23 cellular contexts compared by ENCODE assay signal in the genomic region with DNA sequence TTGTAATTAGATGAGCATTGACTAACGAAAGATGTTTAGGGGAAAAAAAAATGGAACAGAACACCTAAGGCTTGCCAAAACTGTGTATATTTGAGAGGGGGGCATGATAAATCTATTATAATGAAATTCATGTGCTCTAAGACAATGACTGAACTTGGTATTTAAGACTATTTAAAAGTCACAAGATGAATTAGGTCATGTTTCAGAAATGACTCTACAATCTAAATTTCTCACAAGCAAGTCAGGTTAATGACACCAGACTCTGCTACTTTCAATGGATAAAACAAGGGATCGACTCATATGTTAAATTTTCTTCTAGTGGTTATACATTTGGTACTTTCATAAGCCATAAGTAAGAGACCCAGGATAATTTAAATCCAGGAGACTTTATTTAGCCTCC.
A peak's percentile ranks its signal among the peaks of the same experiment; 100 is the strongest.
DNase-seq lines count a peak whose midpoint lies in the region; ATAC-seq and TF ChIP-seq lines count a peak whose summit lies in the region.
"Had no signal": no experiment of that assay in that cellular context is flagged by ENCODE, and none has a peak within 500 bp of the region (broad histone marks: within the 10 kb centered on the region; RNA-seq: fewer than 3 reads in every experiment).

No MANE protein-coding gene starts in this region.

- no peak for TF ChIP-seq POLR2A in suprapubic skin (IDR thresholded peaks at IDR 0.05)

- DNase-seq in GM13977 (ENCODE audit: low spot score) (peak; percentile 42), mesenchymal stem cell (no peak), suprapubic skin (ENCODE audit: low spot score in 2 of 2) (no peak), RPMI8226 (no peak), OCI-LY7 (ENCODE audit: low spot score) (no peak)
- DNase-seq: CD4-positive, alpha-beta T cell; COR-L47; DMS 273 treated with DMSO at 0.1 percent for 48 hours; DMS79 treated with DMSO at 0.1 percent for 48 hours; H9; KG1; NCI-H1092; NCI-H1436; NCI-H2029; NCI-H2227 treated with DMSO at 0.1 percent for 48 hours; NCI-H510A treated with DMSO at 0.1 percent for 48 hours; NCI-H748 treated with DMSO at 0.1 percent for 48 hours; NK-92 treated with Interleukin-12 subunit alpha and Interleukin-12 subunit beta, amount 100 ng/mL, for 24 hours had no signal

- H2BK15ac ChIP-seq in mesenchymal stem cell (ENCODE audit: low read depth, poor library complexity, severe bottlenecking): no peak overlapping the region

- no peak overlapping the region for H2BK12ac ChIP-seq in mesenchymal stem cell (ENCODE audit: low read length in 2 of 2)

- H3K23ac ChIP-seq in mesenchymal stem cell (ENCODE audit: low read length in 2 of 2): no peak overlapping the region

- peaks cover 2% of the 10 kb centered on the region for H3K79me1 ChIP-seq in mesenchymal stem cell (replicated peaks; ENCODE audit: low read length, poor library complexity, severe bottlenecking)

- no peak overlapping the region for H4K91ac ChIP-seq in mesenchymal stem cell (ENCODE audit: low read length)

- H3K4me2 ChIP-seq in mesenchymal stem cell (ENCODE audit: low read length, poor library complexity, severe bottlenecking) (no peak overlapping the region), OCI-LY7 (ENCODE audit: low read length) (no peak overlapping the region)
- H3K4me2 ChIP-seq: A549 had no signal

- H2BK5ac ChIP-seq in mesenchymal stem cell (ENCODE audit: low read depth, low read length, poor library complexity, severe bottlenecking): no peak overlapping the region

- no peak overlapping the region for H3K14ac ChIP-seq in mesenchymal stem cell (ENCODE audit: low read length in 2 of 2)

- TF ChIP-seq CTCF in GM13977 (IDR thresholded peaks at IDR 0.05; ENCODE audit: extremely low read depth, insufficient read depth, missing control alignments) (no peak), suprapubic skin (IDR thresholded peaks at IDR 0.05) (no peak), OCI-LY7 (conservative IDR thresholded peaks at IDR 0.05; ENCODE audit: low read length) (no peak)

- BruUV-seq in OCI-LY7 (replicated peaks; lab: Mats Ljungman, UMichigan): no TSS peak

- H3K4me1 ChIP-seq in mesenchymal stem cell (ENCODE audit: control insufficient read depth, insufficient read depth, low read depth, low read length) (peaks cover 2% of the 10 kb centered on the region), suprapubic skin (peaks cover 22% of the 10 kb centered on the region), OCI-LY7 (ENCODE audit: insufficient read depth, low read length, poor library complexity, severe bottlenecking) (no peaks in the 10 kb centered on the region)

- H3K9me2 ChIP-seq in OCI-LY7 (ENCODE audit: insufficient read depth, low read length): no peaks in the 10 kb centered on the region; the same call in 1 of the 2 replicates

- no peaks in the 10 kb centered on the region for H3K79me2 ChIP-seq in OCI-LY7 (ENCODE audit: insufficient read depth, low read depth, low read length)

- WGBS in mesenchymal stem cell: 100% methylated on average over 1 of the region's 2 CpGs
- 69% methylated on average over 2 of the region's 2 CpGs for WGBS in suprapubic skin

- H2AFZ ChIP-seq in mesenchymal stem cell (ENCODE audit: low read depth, low read length) (no peak overlapping the region), OCI-LY7 (ENCODE audit: low read length) (no peak overlapping the region)

- intact Hi-C loops in OCI-LY7 (cut with micrococcal nuclease; ENCODE audit: unreplicated experiment): no loop called here

- no peak overlapping the region for H3K4me3 ChIP-seq in mesenchymal stem cell (ENCODE audit: insufficient read depth in 1 of 2, low read depth in 1 of 2, low read length in 2 of 2)
- H3K4me3 ChIP-seq in suprapubic skin: no peak overlapping the region
- no peak overlapping the region for H3K4me3 ChIP-seq in OCI-LY7 (ENCODE audit: low read depth, low read length, poor library complexity, severe bottlenecking)
- H3K4me3 ChIP-seq: A549 had no signal

- no peak overlapping the region for H2AK5ac ChIP-seq in mesenchymal stem cell (ENCODE audit: low read length, severe bottlenecking)

- H4K8ac ChIP-seq in mesenchymal stem cell (ENCODE audit: low read length): no peak overlapping the region

- H3K18ac ChIP-seq in mesenchymal stem cell (ENCODE audit: low read depth in 1 of 2, low read length in 2 of 2): no peak overlapping the region

- ATAC-seq in HG02610 (IDR thresholded peaks at IDR 0.05; ENCODE audit: unreplicated experiment): peak; percentile 60
- ATAC-seq in HG02571 (IDR thresholded peaks at IDR 0.05; ENCODE audit: unreplicated experiment): no peak
- ATAC-seq: A549, Panc1, SK-N-SH treated with all-trans-retinoic acid at 6 μM for 48 hours had no signal

- H3K36me3 ChIP-seq in mesenchymal stem cell (ENCODE audit: control insufficient read depth in 1 of 2, insufficient read depth in 2 of 2, low read depth in 1 of 2, low read length in 2 of 2): peaks cover 17 to 72% of the 10 kb centered on the region in 2 experiments
- H3K36me3 ChIP-seq in suprapubic skin: no peaks in the 10 kb centered on the region
- no peaks in the 10 kb centered on the region for H3K36me3 ChIP-seq in OCI-LY7 (ENCODE audit: insufficient read depth, low read length)

- CTCF ChIA-PET in OCI-LY7 (lab: Charles Lee; ENCODE audit: unreplicated experiment): no interaction called here

- POLR2A ChIA-PET in OCI-LY7 (lab: Charles Lee): no interaction called here

- H3K9ac ChIP-seq in mesenchymal stem cell (ENCODE audit: low read length): peak overlapping the region; percentile 58

- H3K4ac ChIP-seq in mesenchymal stem cell (ENCODE audit: low read depth in 1 of 2, low read length in 2 of 2): no peak overlapping the region

- no peak overlapping the region for H3K27ac ChIP-seq in mesenchymal stem cell (ENCODE audit: low read length, poor library complexity, severe bottlenecking)
- H3K27ac ChIP-seq in suprapubic skin: peak overlapping the region; percentile 76
- no peak overlapping the region for H3K27ac ChIP-seq in OCI-LY7 (ENCODE audit: low read depth, low read length, poor library complexity, severe bottlenecking)
- H3K27ac ChIP-seq: A549 had no signal

- in situ Hi-C loops in GM13977 (cut with MboI; ENCODE audit: low pct_unique_long_range_greater_than_20kb, low sequenced_read_pairs, unreplicated experiment): no loop called here

- H2BK120ac ChIP-seq in mesenchymal stem cell (ENCODE audit: low read depth, low read length): no peak overlapping the region

- H4K20me1 ChIP-seq in OCI-LY7 (ENCODE audit: insufficient read depth, low read length): no peaks in the 10 kb centered on the region

- H3K9me3 ChIP-seq in mesenchymal stem cell (ENCODE audit: control insufficient read depth, low read length): no peaks in the 10 kb centered on the region
- H3K9me3 ChIP-seq in suprapubic skin: no peaks in the 10 kb centered on the region
- H3K9me3 ChIP-seq in OCI-LY7 (ENCODE audit: low read length): no peaks in the 10 kb centered on the region
- H3K9me3 ChIP-seq: A549 had no signal

- no peak for TF ChIP-seq EP300 in suprapubic skin (IDR thresholded peaks at IDR 0.05)

- H3K27me3 ChIP-seq in mesenchymal stem cell (ENCODE audit: control insufficient read depth in 1 of 2, insufficient read depth in 1 of 2, low read length in 2 of 2) (no peaks in the 10 kb centered on the region), suprapubic skin (no peaks in the 10 kb centered on the region)
